Comparison of ENCODE assay signal across 8 cellular contexts in genomic region chr22:29767289-29768051, GRCh38. TPM values are rescaled to one million over a fixed set of nuclear protein-coding genes. Genes with fewer than 3 reads are reported as not detected.
DNase-seq lines count a peak whose midpoint lies in the region; ATAC-seq and TF ChIP-seq lines count a peak whose summit lies in the region.

TSS of gene UQCR10 (plus strand) at chr22:29767369. CDS start at chr22:29767399, 30 bp downstream.

- TF ChIP-seq EP300 in gastroesophageal sphincter (IDR thresholded peaks at IDR 0.05) = no peak

- H3K9me3 ChIP-seq in SJSA1 (replicated peaks) (no peaks in the 10 kb centered on the region), gastroesophageal sphincter (no peaks in the 10 kb centered on the region), neutrophil (no peaks in the 10 kb centered on the region)

- 0% methylated on average over 17 to 23 of the region's 45 CpGs for WGBS in gastroesophageal sphincter (ENCODE audit: low coverage in 1 of 2), 2 donors

- H3K4me3 ChIP-seq in SJSA1 (peak within 1 kb of the TSS; percentile 65), gastroesophageal sphincter (peak within 1 kb of the TSS; percentile 78 to 97), neutrophil (ENCODE audit: low read depth in 1 of 2, low read length in 1 of 2) (peak within 1 kb of the TSS; percentile 94 to 100)

- TF ChIP-seq CTCF in gastroesophageal sphincter (IDR thresholded peaks at IDR 0.05) (no peak), neutrophil (IDR thresholded peaks at IDR 0.05) (no peak), subcutaneous adipose tissue (IDR thresholded peaks at IDR 0.05; ENCODE audit: low read depth) (no peak)

- ATAC-seq in gastroesophageal sphincter = peak; percentile 95

- H3K4me1 ChIP-seq in SJSA1 (replicated peaks) (peaks cover 16% of the 10 kb centered on the region), gastroesophageal sphincter (peaks cover 2 to 37% (median 16%) of the 10 kb centered on the region in 3 donors), neutrophil (ENCODE audit: control insufficient read depth in 1 of 2, insufficient read depth in 1 of 2, low read depth in 1 of 2, low read length in 1 of 2) (peaks cover 34 to 47% of the 10 kb centered on the region in 2 experiments)

- peak within 1 kb of the TSS; percentile 87 for H3K27ac ChIP-seq in SJSA1
- H3K27ac ChIP-seq in gastroesophageal sphincter = peak within 1 kb of the TSS; percentile 89 to 92 (median 90)
- peak within 1 kb of the TSS; percentile 90 for H3K27ac ChIP-seq in neutrophil

- TF ChIP-seq POLR2A in gastroesophageal sphincter (IDR thresholded peaks at IDR 0.05) = peak; percentile 22 to 44

- no peaks in the 10 kb centered on the region for H3K27me3 ChIP-seq in SJSA1 (replicated peaks)
- H3K27me3 ChIP-seq in gastroesophageal sphincter = no peaks in the 10 kb centered on the region
- H3K27me3 ChIP-seq in neutrophil = no peaks in the 10 kb centered on the region

- H3K36me3 ChIP-seq in SJSA1 (peaks cover 37% of the 10 kb centered on the region), gastroesophageal sphincter (peaks cover 0 to 34% of the 10 kb centered on the region in 2 donors), neutrophil (peaks cover 18% of the 10 kb centered on the region)

- DNase-seq in EL = peak; percentile 88
- DNase-seq in H4 (ENCODE audit: low spot score) = peak; percentile 77
- DNase-seq in M059J (ENCODE audit: low read depth) = peak; percentile 84
- DNase-seq in SJSA1 (ENCODE audit: low read depth in 1 of 2, low spot score in 2 of 2) = peak; percentile 93 to 99
- peak; percentile 80 to 88 (median 83) for DNase-seq in activated naive CD4-positive, alpha-beta T cell (lab: John Stamatoyannopoulos, UW)

RNA-seq across cellular contexts. Expression of gene UQCR10, which starts in this region (rescaled TPM):
- total RNA-seq in H4 (2014; rRNA removed; shearing (Covaris generic)) = 68.5 and 85.1 TPM in 2 replicates
- total RNA-seq in M059J (2014; rRNA removed; shearing (Covaris generic)) = 126 and 140 TPM in 2 replicates
- 150 and 218 TPM in 2 replicates for total RNA-seq in SJSA1 (2014; rRNA removed; shearing (Covaris generic))
- 10 to 100 TPM; 54.3 to 78.6 (median 64.9) TPM for total RNA-seq in gastroesophageal sphincter
- total RNA-seq in subcutaneous adipose tissue = 10 to 100 TPM; 45.1 to 83.5 (median 66.0) TPM

Comparison
In these comparisons a context has a peak if more than half of its experiments do, and no peak if none do; other contexts are left out.
1. Peak in every context shown above with its lines: DNase-seq, ATAC-seq, H3K4me3 ChIP-seq and H3K27ac ChIP-seq.